8 cellular contexts compared by ENCODE assay signal in the genomic region with DNA sequence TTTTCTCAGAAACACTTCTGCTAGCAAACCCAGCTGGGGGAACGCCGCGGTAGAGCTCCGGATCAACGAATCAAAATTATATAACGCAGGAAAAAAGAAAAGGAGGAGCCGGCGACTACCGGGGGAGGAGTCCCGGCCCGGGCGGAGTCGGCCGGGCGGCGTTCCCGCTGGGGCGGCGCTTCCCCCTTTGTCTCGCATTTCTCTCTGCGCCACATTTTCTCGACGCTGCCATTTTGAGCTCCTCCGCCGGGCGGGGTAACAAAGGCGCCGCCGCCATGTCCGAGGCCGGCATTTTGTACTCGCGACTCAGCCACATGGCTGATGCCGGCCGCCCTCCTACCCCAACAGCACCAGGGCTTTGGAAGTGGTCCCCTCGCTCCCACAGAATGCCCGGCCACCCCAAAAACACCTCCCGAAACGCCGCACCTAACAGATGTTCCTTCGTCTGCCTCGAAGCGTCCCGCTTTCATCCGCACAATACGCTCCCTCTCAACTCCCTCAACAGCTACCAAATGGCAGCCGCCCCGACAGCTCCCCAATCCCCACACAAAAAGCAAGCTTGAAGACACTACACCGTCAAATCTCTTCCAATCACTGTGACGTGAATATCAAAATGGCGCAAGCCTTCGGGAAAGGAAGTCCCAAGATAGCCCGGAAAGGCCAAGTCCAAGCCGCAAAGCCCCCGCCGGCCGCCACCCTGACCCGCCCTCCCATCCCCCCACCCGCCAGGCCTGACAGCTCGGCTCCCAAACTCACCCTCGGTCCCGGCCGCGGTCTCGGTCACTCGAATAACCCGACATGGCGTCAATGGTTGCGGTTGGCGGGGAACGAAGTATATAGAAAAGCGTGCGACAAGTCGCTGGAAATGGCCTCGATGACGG. TPM values are rescaled to one million over a fixed set of nuclear protein-coding genes. Genes with fewer than 3 reads are reported as not detected.
DNase-seq lines count a peak whose midpoint lies in the region; ATAC-seq, FAIRE-seq and TF ChIP-seq lines count a peak whose summit lies in the region.

No MANE protein-coding gene starts in this region.

- TSS peak; percentile 17 for BruUV-seq in endothelial cell of umbilical vein (replicated peaks; lab: Mats Ljungman, UMichigan)

- ATAC-seq in GM19463 (IDR thresholded peaks at IDR 0.05; ENCODE audit: unreplicated experiment) = no peak

- DNase-seq in activated T-cell treated with anti-CD3 and anti-CD28 coated beads for 1 hour (ENCODE audit: low read depth) (peak; percentile 77), endothelial cell of umbilical vein (ENCODE audit: low read depth, low spot score) (peak; percentile 86), midbrain (lab: John Stamatoyannopoulos, UW) (peak; percentile 92)
- DNase-seq in stimulated activated CD8-positive, alpha-beta memory T cell treated with anti-CD3 and anti-CD28 coated beads, Interleukin-15, amount 100 ng/mL, for 24 hours (ENCODE audit: low read depth) = peak; percentile 63

- TF ChIP-seq POLR2A in endothelial cell of umbilical vein (IDR thresholded peaks at IDR 0.05; ENCODE audit: low read depth, low read length) = peak; percentile 44

- no peaks in the 10 kb centered on the region for H3K9me2 ChIP-seq in OCI-LY1 (ENCODE audit: low read depth, low read length)

- FAIRE-seq in endothelial cell of umbilical vein (lab: Jason Lieb, UNC) = peak; percentile 70

- intact Hi-C loops in endothelial cell of umbilical vein (cut with micrococcal nuclease) = loop anchor here (1.0 to 10.0 kb wide), 3 partner anchors 8 to 239 kb away; a partner anchor contains a TSS

- no peaks in the 10 kb centered on the region for H3K9me1 ChIP-seq in endothelial cell of umbilical vein (replicated peaks; ENCODE audit: control insufficient read depth, extremely low read depth, insufficient read depth, low read length)

- CTCF ChIA-PET in endothelial cell of umbilical vein (lab: Charles Lee) = interaction anchor here (1.1 to 2.4 kb wide), 5 partner anchors 9 to 85 kb away, joined by 4 to 8 read pairs (median 5); a partner anchor contains a TSS

- peak overlapping the region; percentile 100 for H3K9ac ChIP-seq in HUES64 (ENCODE audit: low read depth, low read length)
- peak overlapping the region; percentile 99 for H3K9ac ChIP-seq in OCI-LY1 (ENCODE audit: low read length)
- H3K9ac ChIP-seq in endothelial cell of umbilical vein (replicated peaks; ENCODE audit: extremely low read depth, insufficient read depth, low read length) = peak overlapping the region; percentile 100

- under 1% methylated on average over 74 of the region's 76 CpGs for WGBS in HUES64

- H3K27ac ChIP-seq in HUES64 (ENCODE audit: low read depth, low read length) (peak overlapping the region; percentile 97), OCI-LY1 (ENCODE audit: low read depth, low read length, poor library complexity, severe bottlenecking) (peak overlapping the region; percentile 91), endothelial cell of umbilical vein (ENCODE audit: insufficient read depth, low read depth, low read length) (peak overlapping the region; percentile 98)

- H3K79me2 ChIP-seq in OCI-LY1 (ENCODE audit: insufficient read depth, low read length) (peaks cover 33% of the 10 kb centered on the region), endothelial cell of umbilical vein (ENCODE audit: control insufficient read depth, insufficient read depth, low read length) (peaks cover 86% of the 10 kb centered on the region)

- no peaks in the 10 kb centered on the region for H3K27me3 ChIP-seq in HUES64 (ENCODE audit: insufficient read depth, low read length)
- no peaks in the 10 kb centered on the region for H3K27me3 ChIP-seq in OCI-LY1 (ENCODE audit: insufficient read depth, low read length)
- no peaks in the 10 kb centered on the region for H3K27me3 ChIP-seq in endothelial cell of umbilical vein (ENCODE audit: control insufficient read depth in 2 of 2, insufficient read depth in 2 of 2, low read length in 2 of 2)

- H3K4me3 ChIP-seq in GM12875 (ENCODE audit: low read depth, low read length) (peak overlapping the region; percentile 80), HUES64 (ENCODE audit: low read length) (peak overlapping the region; percentile 95), OCI-LY1 (ENCODE audit: low read depth, low read length, poor library complexity, severe bottlenecking) (peak overlapping the region; percentile 87), endothelial cell of umbilical vein (replicated peaks in 1 of 3; ENCODE audit: insufficient read depth in 1 of 3, low read depth in 1 of 3, low read length in 3 of 3) (peak overlapping the region; percentile 65 to 97 (median 84))

- POLR2A ChIA-PET in endothelial cell of umbilical vein (lab: Charles Lee) = interaction anchor here (0.5 to 3.4 kb wide), 17 partner anchors 9 to 496 kb away, joined by 3 to 37 read pairs (median 3); a partner anchor contains a TSS

- H4K20me1 ChIP-seq in OCI-LY1 (ENCODE audit: insufficient read depth, low read length) (peaks cover 10% of the 10 kb centered on the region; the same call in 1 of the 2 replicates), endothelial cell of umbilical vein (replicated peaks; ENCODE audit: control insufficient read depth, extremely low read depth, insufficient read depth, low read length) (peaks cover 34% of the 10 kb centered on the region)

- peaks cover 24% of the 10 kb centered on the region; the same call in 1 of the 2 replicates for H3K4me1 ChIP-seq in HUES64 (ENCODE audit: insufficient read depth, low read length)
- H3K4me1 ChIP-seq in OCI-LY1 (ENCODE audit: insufficient read depth, low read length, severe bottlenecking) = peaks cover 52% of the 10 kb centered on the region
- H3K4me1 ChIP-seq in endothelial cell of umbilical vein (ENCODE audit: control insufficient read depth, extremely low read depth, insufficient read depth, low read length) = peaks cover 45% of the 10 kb centered on the region

- H3K36me3 ChIP-seq in HUES64 (ENCODE audit: insufficient read depth, low read length) (peaks cover 72% of the 10 kb centered on the region), OCI-LY1 (ENCODE audit: insufficient read depth, low read length) (peaks cover 75% of the 10 kb centered on the region), endothelial cell of umbilical vein (ENCODE audit: control insufficient read depth in 2 of 2, extremely low read depth in 1 of 2, insufficient read depth in 2 of 2, low read length in 2 of 2) (peaks cover 34 to 42% of the 10 kb centered on the region in 2 experiments)

- dilution Hi-C loops in endothelial cell of umbilical vein (cut with MboI; ENCODE audit: extremely low pct_ligation_motif_present, low sequenced_read_pairs) = no loop called here

- TF ChIP-seq CTCF in GM12875 (IDR thresholded peaks at IDR 0.05; ENCODE audit: borderline replicate concordance, insufficient read depth, low read depth, low read length) = no peak
- TF ChIP-seq CTCF in OCI-LY1 (IDR thresholded peaks at IDR 0.05; ENCODE audit: low read length) = no peak
- TF ChIP-seq CTCF in endothelial cell of umbilical vein (IDR thresholded peaks at IDR 0.05; ENCODE audit: extremely low read depth in 1 of 2, insufficient read depth in 1 of 2, low read depth in 1 of 2, low read length in 2 of 2) = no peak

- peaks cover 15% of the 10 kb centered on the region for H3F3A ChIP-seq in OCI-LY1 (ENCODE audit: insufficient read depth, low read length)

- H3K9me3 ChIP-seq in HUES64 (ENCODE audit: insufficient read depth, low read depth, low read length) (no peaks in the 10 kb centered on the region), OCI-LY1 (ENCODE audit: low read length) (no peaks in the 10 kb centered on the region), endothelial cell of umbilical vein (replicated peaks; ENCODE audit: control insufficient read depth, insufficient read depth, low read length) (no peaks in the 10 kb centered on the region)

- H2AFZ ChIP-seq in OCI-LY1 (ENCODE audit: low read length) (no peak overlapping the region), endothelial cell of umbilical vein (ENCODE audit: low read depth, low read length) (no peak overlapping the region)

- peak overlapping the region; percentile 89 for H3K4me2 ChIP-seq in OCI-LY1 (ENCODE audit: low read length)
- no peak overlapping the region for H3K4me2 ChIP-seq in endothelial cell of umbilical vein (ENCODE audit: insufficient read depth, low read length)

RNA-seq across cellular contexts. Expression of a gene that starts 0.5 kb away (rescaled TPM):
- 432 TPM for polyA plus RNA-seq in HUES64 (2013, experiment 1 of 2)
- 438 TPM for polyA plus RNA-seq in HUES64 (2013, experiment 2 of 2)
- total RNA-seq in endothelial cell of umbilical vein = 1,027 and 1,058 TPM in 2 replicates
- 1,405 and 2,040 TPM in 2 replicates for polyA plus RNA-seq in endothelial cell of umbilical vein
- 980 and 1,160 TPM in 2 replicates for polyA plus RNA-seq in endothelial cell of umbilical vein (2011; cell fraction: cytosol; rRNA removed)
- 4,876 and 5,495 TPM in 2 replicates for polyA plus RNA-seq in endothelial cell of umbilical vein (2011; cell fraction: nucleus; rRNA removed)
- 690 and 716 TPM in 2 replicates for polyA plus RNA-seq in endothelial cell of umbilical vein (2012)
- 856 and 901 TPM in 2 replicates for polyA minus RNA-seq in endothelial cell of umbilical vein
- 237 TPM for polyA minus RNA-seq in endothelial cell of umbilical vein (2011; cell fraction: cytosol; rRNA and poly(A)+ RNA removed)
- polyA minus RNA-seq in endothelial cell of umbilical vein (2011; cell fraction: nucleus; rRNA and poly(A)+ RNA removed) = 1,361 and 2,457 TPM in 2 replicates

RNA-seq across cellular contexts. Expression of a gene that starts 1.2 kb away (rescaled TPM):
- polyA plus RNA-seq in HUES64 (2013, experiment 1 of 2) = 35.7 TPM
- 37.3 TPM for polyA plus RNA-seq in HUES64 (2013, experiment 2 of 2)
- total RNA-seq in endothelial cell of umbilical vein = 35.5 and 42.6 TPM in 2 replicates
- polyA plus RNA-seq in endothelial cell of umbilical vein = 9.3 and 14.1 TPM in 2 replicates
- polyA plus RNA-seq in endothelial cell of umbilical vein (2011; cell fraction: cytosol; rRNA removed) = 9.9 and 16.8 TPM in 2 replicates
- polyA plus RNA-seq in endothelial cell of umbilical vein (2011; cell fraction: nucleus; rRNA removed) = 131 and 135 TPM in 2 replicates
- 18.7 and 23.7 TPM in 2 replicates for polyA plus RNA-seq in endothelial cell of umbilical vein (2012)
- 20.2 and 41.5 TPM in 2 replicates for polyA minus RNA-seq in endothelial cell of umbilical vein
- 14.5 TPM for polyA minus RNA-seq in endothelial cell of umbilical vein (2011; cell fraction: cytosol; rRNA and poly(A)+ RNA removed)
- polyA minus RNA-seq in endothelial cell of umbilical vein (2011; cell fraction: nucleus; rRNA and poly(A)+ RNA removed) = 71.3 and 86.4 TPM in 2 replicates

RNA-seq across cellular contexts. Expression of a gene that starts 8.7 kb away (rescaled TPM):
- polyA plus RNA-seq in HUES64 (2013, experiment 1 of 2) = 17.4 TPM
- 18.3 TPM for polyA plus RNA-seq in HUES64 (2013, experiment 2 of 2)
- 18.6 and 20.3 TPM in 2 replicates for total RNA-seq in endothelial cell of umbilical vein
- polyA plus RNA-seq in endothelial cell of umbilical vein = 3.9 and 6.5 TPM in 2 replicates
- polyA plus RNA-seq in endothelial cell of umbilical vein (2011; cell fraction: cytosol; rRNA removed) = 5.9 and 6.2 TPM in 2 replicates
- 35.3 and 42.4 TPM in 2 replicates for polyA plus RNA-seq in endothelial cell of umbilical vein (2011; cell fraction: nucleus; rRNA removed)
- 12.0 and 14.3 TPM in 2 replicates for polyA plus RNA-seq in endothelial cell of umbilical vein (2012)
- polyA minus RNA-seq in endothelial cell of umbilical vein = 9.1 and 9.4 TPM in 2 replicates
- polyA minus RNA-seq in endothelial cell of umbilical vein (2011; cell fraction: cytosol; rRNA and poly(A)+ RNA removed) = 5.4 TPM
- 20.6 and 24.3 TPM in 2 replicates for polyA minus RNA-seq in endothelial cell of umbilical vein (2011; cell fraction: nucleus; rRNA and poly(A)+ RNA removed)

RNA-seq across cellular contexts. Expression of a gene that starts 56.6 kb away (rescaled TPM):
- polyA plus RNA-seq in HUES64 (2013, experiment 1 of 2) = not detected
- not detected for polyA plus RNA-seq in HUES64 (2013, experiment 2 of 2)
- total RNA-seq in endothelial cell of umbilical vein = 1.2 and 1.6 TPM in 2 replicates
- 17.8 and 21.6 TPM in 2 replicates for polyA plus RNA-seq in endothelial cell of umbilical vein
- polyA plus RNA-seq in endothelial cell of umbilical vein (2011; cell fraction: cytosol; rRNA removed) = 16.8 and 17.6 TPM in 2 replicates
- 35.9 and 55.9 TPM in 2 replicates for polyA plus RNA-seq in endothelial cell of umbilical vein (2011; cell fraction: nucleus; rRNA removed)
- polyA plus RNA-seq in endothelial cell of umbilical vein (2012) = 7.9 and 12.4 TPM in 2 replicates
- 9.2 and 17.9 TPM in 2 replicates for polyA minus RNA-seq in endothelial cell of umbilical vein
- not detected for polyA minus RNA-seq in endothelial cell of umbilical vein (2011; cell fraction: cytosol; rRNA and poly(A)+ RNA removed)
- polyA minus RNA-seq in endothelial cell of umbilical vein (2011; cell fraction: nucleus; rRNA and poly(A)+ RNA removed) = 14.8 and 23.2 TPM in 2 replicates
